Comparison of ENCODE assay signal across 12 cellular contexts in the genomic region with DNA sequence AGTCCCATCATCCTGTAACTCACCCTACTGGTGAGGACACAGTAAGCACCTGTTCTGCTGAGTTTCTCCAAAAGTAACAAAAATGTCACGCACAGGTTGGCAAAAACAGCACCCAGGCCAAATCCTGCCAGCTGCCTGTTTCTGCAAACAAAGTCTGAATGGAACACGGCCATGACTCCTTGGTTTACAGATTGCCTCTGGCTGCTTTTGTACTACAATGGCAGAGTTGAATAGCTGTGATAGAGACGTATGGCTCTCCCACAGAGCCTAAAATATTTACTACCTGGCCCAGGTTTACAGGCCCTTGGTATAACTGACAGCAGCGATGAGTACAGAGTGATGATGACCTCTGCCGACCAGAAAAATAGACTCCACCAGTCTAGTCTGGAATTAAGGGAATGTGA. TPM values are rescaled to one million over a fixed set of nuclear protein-coding genes. Genes with fewer than 3 reads are reported as not detected.
DNase-seq lines count a peak whose midpoint lies in the region; ATAC-seq, FAIRE-seq and TF ChIP-seq lines count a peak whose summit lies in the region.
"Had no signal": no experiment of that assay in that cellular context is flagged by ENCODE, and none has a peak within 500 bp of the region (broad histone marks: within the 10 kb centered on the region; RNA-seq: fewer than 3 reads in every experiment).

No MANE protein-coding gene starts in this region.

- H2BK120ac ChIP-seq in trophoblast cell (ENCODE audit: insufficient read depth, low read length, poor library complexity), result no peak overlapping the region

- H3K23ac ChIP-seq in trophoblast cell (ENCODE audit: low read length), result no peak overlapping the region

- no peak overlapping the region for H3K4ac ChIP-seq in trophoblast cell (ENCODE audit: low read depth, low read length)

- no peaks in the 10 kb centered on the region for H3K9me3 Mint-ChIP-seq in activated naive CD4-positive, alpha-beta T cell treated with anti-CD3 and anti-CD28 coated beads, Interleukin-2, amount 50 U/mL, for 72 hours
- H3K9me3 Mint-ChIP-seq: CD4-positive, CD25-positive, alpha-beta regulatory T cell; naive B cell had no signal

- no peak overlapping the region for H3K9ac ChIP-seq in mammary epithelial cell (ENCODE audit: insufficient read depth, low read length)
- no peak overlapping the region for H3K9ac ChIP-seq in trophoblast cell (ENCODE audit: low read length)

- intact Hi-C loops in mammary epithelial cell (cut with micrococcal nuclease) (loop anchor here (1.0 to 5.0 kb wide), 3 partner anchors 166 to 304 kb away; no protein-coding TSS in a partner anchor), pancreas (cut with DNase I) (no loop called here)

- H3K36me3 ChIP-seq in HAP-1 (replicated peaks) (no peaks in the 10 kb centered on the region), mammary epithelial cell (ENCODE audit: insufficient read depth, low read length) (no peaks in the 10 kb centered on the region), pancreas (no peaks in the 10 kb centered on the region), trophoblast cell (ENCODE audit: control insufficient read depth in 1 of 2, insufficient read depth in 2 of 2, low read length in 2 of 2) (no peaks in the 10 kb centered on the region)

- H3K79me1 ChIP-seq in trophoblast cell (ENCODE audit: low read length), result no peaks in the 10 kb centered on the region

- no peak overlapping the region for H4K8ac ChIP-seq in trophoblast cell (ENCODE audit: low read depth, low read length)

- TF ChIP-seq CTCF in mammary epithelial cell (conservative IDR thresholded peaks at IDR 0.05 in 1 of 2, IDR thresholded peaks at IDR 0.05 in 1 of 2; ENCODE audit: extremely low read depth in 1 of 2, insufficient read depth in 1 of 2, low read depth in 1 of 2, low read length in 2 of 2), result peak in 1 of 2 donors; percentile 26
- peak in 1 of 4 donors; percentile 20 for TF ChIP-seq CTCF in pancreas (IDR thresholded peaks at IDR 0.05)

- H4K91ac ChIP-seq in trophoblast cell (ENCODE audit: low read depth, low read length), result no peak overlapping the region

- H3K27me3 ChIP-seq in HAP-1 (ENCODE audit: low read depth) (no peaks in the 10 kb centered on the region), mammary epithelial cell (ENCODE audit: insufficient read depth, low read length) (no peaks in the 10 kb centered on the region), pancreas (no peaks in the 10 kb centered on the region), trophoblast cell (ENCODE audit: insufficient read depth, low read length) (no peaks in the 10 kb centered on the region)

- H2AFZ ChIP-seq in mammary epithelial cell (ENCODE audit: low read depth, low read length) (no peak overlapping the region), trophoblast cell (ENCODE audit: insufficient read depth, low read length, poor library complexity) (no peak overlapping the region)

- H3K79me2 ChIP-seq in mammary epithelial cell (ENCODE audit: insufficient read depth, low read length), result no peaks in the 10 kb centered on the region
- no peaks in the 10 kb centered on the region for H3K79me2 ChIP-seq in trophoblast cell (ENCODE audit: control insufficient read depth, insufficient read depth, low read length, poor library complexity)

- CTCF ChIA-PET in mammary epithelial cell (lab: Charles Lee; ENCODE audit: low non-redundant PET), result interaction anchor here (0.6 kb wide), 1 partner anchor 211 kb away, joined by 3 read pairs; no protein-coding TSS in a partner anchor

- no peak overlapping the region for H2BK5ac ChIP-seq in trophoblast cell (ENCODE audit: low read depth, low read length, poor library complexity)

- no peak overlapping the region for H2AK5ac ChIP-seq in trophoblast cell (ENCODE audit: low read length)

- ATAC-seq in pancreas (peak; percentile 67 to 80 (median 73)), HG03469 (IDR thresholded peaks at IDR 0.05; ENCODE audit: unreplicated experiment) (no peak)
- ATAC-seq in activated naive CD4-positive, alpha-beta T cell treated with anti-CD3 and anti-CD28 coated beads, Interleukin-2, amount 50 U/mL, for 72 hours, result no peak
- ATAC-seq: stimulated activated naive CD8-positive, alpha-beta T cell treated with anti-CD3 and anti-CD28 coated beads, Interleukin-15, Interleukin-2, amounts not matched to agents 100 U/mL and 50 U/mL, for 24 hours had no signal

- H3K9me3 ChIP-seq in HAP-1 (no peaks in the 10 kb centered on the region), mammary epithelial cell (replicated peaks; ENCODE audit: insufficient read depth, low read length) (no peaks in the 10 kb centered on the region), pancreas (no peaks in the 10 kb centered on the region), trophoblast cell (ENCODE audit: insufficient read depth, low read depth, low read length) (no peaks in the 10 kb centered on the region)

- H3K18ac ChIP-seq in trophoblast cell (ENCODE audit: low read length), result no peak overlapping the region

- dilution Hi-C loops in mammary epithelial cell (cut with HindIII; ENCODE audit: low sequenced_read_pairs), result no loop called here

- no peaks in the 10 kb centered on the region for H3K36me3 Mint-ChIP-seq in activated naive CD4-positive, alpha-beta T cell treated with anti-CD3 and anti-CD28 coated beads, Interleukin-2, amount 50 U/mL, for 72 hours
- H3K36me3 Mint-ChIP-seq: CD4-positive, CD25-positive, alpha-beta regulatory T cell; naive B cell had no signal

- H3K4me2 ChIP-seq in mammary epithelial cell (ENCODE audit: insufficient read depth, low read depth, low read length) (peak overlapping the region; percentile 57), trophoblast cell (ENCODE audit: low read length) (no peak overlapping the region)

- in situ Hi-C loops in HAP-1 (cut with MboI; ENCODE audit: low sequenced_read_pairs) (no loop called here), mammary epithelial cell (cut with MboI; ENCODE audit: low sequenced_read_pairs in 2 of 2) (no loop called here)

- H3K27ac Mint-ChIP-seq in activated naive CD4-positive, alpha-beta T cell treated with anti-CD3 and anti-CD28 coated beads, Interleukin-2, amount 50 U/mL, for 72 hours, result peak overlapping the region in 1 of 2 donors; percentile 35
- H3K27ac Mint-ChIP-seq: CD4-positive, CD25-positive, alpha-beta regulatory T cell; naive B cell had no signal

- H3K27ac ChIP-seq in mammary epithelial cell (ENCODE audit: insufficient read depth, low read depth, low read length), result no peak overlapping the region
- peak overlapping the region in 3 of 4 donors; percentile 19 to 55 (median 23) for H3K27ac ChIP-seq in pancreas
- H3K27ac ChIP-seq in trophoblast cell (ENCODE audit: low read depth, low read length), result no peak overlapping the region

- H3K4me3 ChIP-seq in HAP-1 (no peak overlapping the region), mammary epithelial cell (replicated peaks in 1 of 3; ENCODE audit: insufficient read depth in 1 of 3, low read depth in 2 of 3, low read length in 3 of 3) (no peak overlapping the region), pancreas (no peak overlapping the region), trophoblast cell (ENCODE audit: low read depth, low read length) (no peak overlapping the region)

- H4K20me1 ChIP-seq in mammary epithelial cell (ENCODE audit: insufficient read depth, low read length), result no peaks in the 10 kb centered on the region

- peak; percentile 58 for DNase-seq in HAP-1 (ENCODE audit: low spot score in 2 of 2)
- DNase-seq in NCI-H2196 (lab: John Stamatoyannopoulos, UW; ENCODE audit: unreplicated experiment), result peak; percentile 85
- peak; percentile 58 for DNase-seq in mammary epithelial cell
- DNase-seq in pancreas, result peak in 3 of 6 donors; percentile 45 to 66 (median 50)
- DNase-seq in trophoblast cell, result no peak
- DNase-seq in activated naive CD4-positive, alpha-beta T cell treated with anti-CD3 and anti-CD28 coated beads, Interleukin-2, amount 50 U/mL, for 72 hours (ENCODE audit: low spot score in 2 of 2), result no peak
- no peak for DNase-seq in T1000 (lab: John Stamatoyannopoulos, UW)
- DNase-seq: CD4-positive, CD25-positive, alpha-beta regulatory T cell; naive B cell; NCI-H446; stimulated activated naive CD8-positive, alpha-beta T cell treated with anti-CD3 and anti-CD28 coated beads, Interleukin-15, Interleukin-2, amounts not matched to agents 100 U/mL and 50 U/mL, for 24 hours had no signal

- no peak for FAIRE-seq in pancreas (lab: Jason Lieb, UNC)

- 26% methylated on average over 5 of the region's 5 CpGs for WGBS in mammary epithelial cell (ENCODE audit: low coverage, missing lambda C conversion rate)
- 15 to 23% methylated on average over 5 of the region's 5 CpGs for WGBS in pancreas, 2 donors
- WGBS in trophoblast cell (ENCODE audit: extremely low coverage, insufficient coverage, insufficient read length), result no CpG with 5 or more reads among the region's 5 CpGs

- no peak overlapping the region for H4K12ac ChIP-seq in trophoblast cell (ENCODE audit: low read depth, low read length)

- H2BK12ac ChIP-seq in trophoblast cell (ENCODE audit: low read length), result no peak overlapping the region

- no TSS peak for BruUV-seq in mammary epithelial cell (replicated peaks; lab: Mats Ljungman, UMichigan)

- H3K14ac ChIP-seq in trophoblast cell (ENCODE audit: low read length), result no peak overlapping the region

- peaks cover 49% of the 10 kb centered on the region for H3K4me1 ChIP-seq in HAP-1
- peaks cover 26% of the 10 kb centered on the region for H3K4me1 ChIP-seq in mammary epithelial cell (ENCODE audit: insufficient read depth, low read length)
- H3K4me1 ChIP-seq in pancreas, result peaks cover 11 to 34% (median 29%) of the 10 kb centered on the region in 3 donors
- peaks cover 4 to 8% of the 10 kb centered on the region in 2 experiments for H3K4me1 ChIP-seq in trophoblast cell (ENCODE audit: control insufficient read depth in 1 of 2, insufficient read depth in 2 of 2, low read length in 2 of 2)

RNA-seq across cellular contexts. Expression of gene CNKSR3, which starts 52.6 kb away (rescaled TPM):
- total RNA-seq in mammary epithelial cell (1 to 10 TPM; 1.7 to 4.1 TPM), pancreas (10 to 100 TPM; 14.3 to 24.2 (median 18.6) TPM)
- polyA plus RNA-seq in mammary epithelial cell (0.94 TPM), pancreas (10 to 100 TPM in 1 of 2 donors, 1 to 10 TPM in 1; 7.6 to 21.3 TPM)
- 0.88 TPM for polyA minus RNA-seq in mammary epithelial cell
- 1.1 and 1.2 TPM in 2 replicates for polyA plus RNA-seq in trophoblast cell (2013)
- total RNA-seq in activated naive CD4-positive, alpha-beta T cell treated with anti-CD3 and anti-CD28 coated beads, Interleukin-2, amount 50 U/mL, for 72 hours, result under 1 TPM in 1 of 2 donors, not detected in 1; 0.78 TPM
- polyA plus RNA-seq: CD4-positive, CD25-positive, alpha-beta regulatory T cell had no signal

Comparison
In these comparisons a context has a peak if more than half of its experiments do, and no peak if none do; other contexts are left out.
1. DNase-seq: peak in HAP-1 (2 of 2), NCI-H2196 (single experiment) and mammary epithelial cell (single experiment); none in trophoblast cell (0 of 2), activated naive CD4-positive, alpha-beta T cell treated with anti-CD3 and anti-CD28 coated beads, Interleukin-2, amount 50 U/mL, for 72 hours (0 of 2) and T1000 (single experiment).
2. H3K27ac ChIP-seq: peak in pancreas (3 of 4); none in mammary epithelial cell (single experiment) and trophoblast cell (single experiment).
3. ATAC-seq: peak in pancreas (4 of 4); none in HG03469 (single experiment) and activated naive CD4-positive, alpha-beta T cell treated with anti-CD3 and anti-CD28 coated beads, Interleukin-2, amount 50 U/mL, for 72 hours (0 of 2).